In genomic region chr19:48608798-48609263, GRCh38 we compare ENCODE assay signal across 9 cellular contexts. TPM values are rescaled to one million over a fixed set of nuclear protein-coding genes. Genes with fewer than 3 reads are reported as not detected.
DNase-seq lines count a peak whose midpoint lies in the region; ATAC-seq and TF ChIP-seq lines count a peak whose summit lies in the region.
"Had no signal": no experiment of that assay in that cellular context is flagged by ENCODE, and none has a peak within 500 bp of the region (broad histone marks: within the 10 kb centered on the region; RNA-seq: fewer than 3 reads in every experiment).

No MANE protein-coding gene starts in this region.

- no peaks in the 10 kb centered on the region for H3K9me3 ChIP-seq in uterus

- H3K4me3 ChIP-seq in uterus: no peak overlapping the region

- peak; percentile 51 for ATAC-seq in GM18907 (IDR thresholded peaks at IDR 0.05; ENCODE audit: unreplicated experiment)
- ATAC-seq in GM18517 (IDR thresholded peaks at IDR 0.05; ENCODE audit: unreplicated experiment): no peak

- DNase-seq in AML-193 (lab: John Stamatoyannopoulos, UW) (peak; percentile 42 to 53), NCI-H1694 (lab: John Stamatoyannopoulos, UW) (peak; percentile 62), T1000 (lab: John Stamatoyannopoulos, UW) (peak; percentile 21), cerebellum (ENCODE audit: low spot score) (peak; percentile 49), myocyte (ENCODE audit: low read depth) (peak; percentile 32), uterus (no peak)

- H3K27me3 ChIP-seq in uterus: no peaks in the 10 kb centered on the region

- H3K36me3 ChIP-seq in uterus: no peaks in the 10 kb centered on the region

- peak in 2 of 4 experiments; percentile 10 to 12 for TF ChIP-seq CTCF in uterus (IDR thresholded peaks at IDR 0.05)

- intact Hi-C loops in uterus (cut with DNase I; ENCODE audit: low total_unique reads): no loop called here

- no peak for TF ChIP-seq POLR2A in uterus (IDR thresholded peaks at IDR 0.05)

- H3K27ac ChIP-seq in uterus: no peak overlapping the region

- H3K4me1 ChIP-seq in uterus: no peaks in the 10 kb centered on the region

RNA-seq across cellular contexts. Expression of gene SPACA4, which starts 2.3 kb away (rescaled TPM):
- not detected for total RNA-seq in cerebellum
- total RNA-seq in myocyte: not detected in 2 replicates
- polyA plus RNA-seq in myocyte (2012): 0.10 TPM
- total RNA-seq in uterus: not detected
- polyA plus RNA-seq: thymus had no signal

RNA-seq across cellular contexts. Expression of gene FAM83E, which starts 6.0 kb away (rescaled TPM):
- total RNA-seq in cerebellum: not detected
- total RNA-seq in myocyte: 5.1 and 7.9 TPM in 2 replicates
- 0.77 TPM for polyA plus RNA-seq in myocyte (2012)
- 1 to 10 TPM in 2 of 4 donors, not detected in 2; 1.8 TPM for total RNA-seq in uterus

RNA-seq across cellular contexts. Expression of gene RPL18, which starts 10.1 kb away (rescaled TPM):
- total RNA-seq in cerebellum (670 TPM), myocyte (1,744 and 2,296 TPM in 2 replicates), uterus (1,000 to 10,000 TPM; 1,515 to 5,795 (median 3,195) TPM)
- 1,684 TPM for polyA plus RNA-seq in myocyte (2012)

RNA-seq across cellular contexts. Expression of gene SPHK2, which starts 10.5 kb away (rescaled TPM):
- 9.8 TPM for total RNA-seq in cerebellum
- 11.0 and 16.5 TPM in 2 replicates for total RNA-seq in myocyte
- polyA plus RNA-seq in myocyte (2012): 13.6 TPM
- 10 to 100 TPM; 10.0 to 27.2 (median 21.7) TPM for total RNA-seq in uterus

RNA-seq across cellular contexts. Expression of gene DBP, which starts 28.3 kb away (rescaled TPM):
- total RNA-seq in cerebellum: 3.2 TPM
- total RNA-seq in myocyte: 6.9 and 17.0 TPM in 2 replicates
- polyA plus RNA-seq in myocyte (2012): 10.0 TPM
- total RNA-seq in uterus: 10 to 100 TPM in 2 of 4 donors, 1 to 10 TPM in 1, not detected in 1; 3.1 to 29.8 (median 11.3) TPM

Comparison
In these comparisons a context has a peak if more than half of its experiments do, and no peak if none do; other contexts are left out.
1. DNase-seq: peak in AML-193 (2 of 2), NCI-H1694 (single experiment), T1000 (single experiment), cerebellum (single experiment) and myocyte (single experiment); none in uterus (0 of 2).